ENCODE assay signal across 12 cellular contexts in the genomic region with DNA sequence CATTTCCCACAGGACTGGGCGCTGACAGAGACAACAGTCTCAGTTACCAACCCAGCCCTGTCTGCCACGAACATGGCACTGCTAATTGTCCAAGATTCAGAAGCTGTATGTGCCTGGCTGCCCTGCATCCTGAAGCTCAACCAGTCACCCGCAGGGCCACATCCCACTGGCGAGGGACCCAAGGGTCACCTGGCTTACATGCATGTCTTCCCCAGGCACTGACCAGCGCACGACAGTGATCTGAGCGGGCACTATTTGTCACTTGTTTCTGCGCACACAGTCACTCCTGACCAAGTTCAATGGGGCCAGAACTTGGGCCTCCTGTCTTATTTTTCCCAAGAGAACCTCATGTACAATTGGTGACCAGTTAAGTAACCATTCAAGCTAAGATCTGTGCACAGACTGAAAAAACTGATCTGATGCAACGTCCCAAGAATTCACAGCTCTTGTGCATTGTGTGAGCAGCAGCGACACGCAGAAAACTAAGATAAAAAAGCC. TPM values are rescaled to one million over a fixed set of nuclear protein-coding genes. Genes with fewer than 3 reads are reported as not detected.
A peak's percentile ranks its signal among the peaks of the same experiment; 100 is the strongest.
DNase-seq lines count a peak whose midpoint lies in the region; ATAC-seq and TF ChIP-seq lines count a peak whose summit lies in the region.
"Had no signal": no experiment of that assay in that cellular context is flagged by ENCODE, and none has a peak within 500 bp of the region (broad histone marks: within the 10 kb centered on the region; RNA-seq: fewer than 3 reads in every experiment).

No MANE protein-coding gene starts in this region.

- H3K27me3 ChIP-seq in dorsolateral prefrontal cortex, result no peaks in the 10 kb centered on the region

- no peak overlapping the region for H3K4me3 ChIP-seq in dorsolateral prefrontal cortex

- peak overlapping the region; percentile 55 for H3K27ac Mint-ChIP-seq in HFFc6
- no peak overlapping the region for H3K27ac Mint-ChIP-seq in activated CD8-positive, alpha-beta memory T cell treated with anti-CD3 and anti-CD28 coated beads, Interleukin-2, amount 10 ng/mL, durations not matched to agents 7 days and 5 days
- H3K27ac Mint-ChIP-seq: stimulated activated memory B cell treated with anti-CD40 and anti-IgM and Interleukin-4, amounts not matched to agents 10 μg/mL and 1 μg/mL and 100 μg/mL, for 72 hours had no signal

- DNase-seq in HFFc6 (no peak), astrocyte of the hippocampus (ENCODE audit: low read depth, low spot score) (peak; percentile 68), left ventricle myocardium superior (no peak), renal cortical epithelial cell (ENCODE audit: low read depth) (peak; percentile 73), dorsolateral prefrontal cortex (no peak)
- DNase-seq in activated CD8-positive, alpha-beta memory T cell treated with anti-CD3 and anti-CD28 coated beads, Interleukin-2, amount 10 ng/mL, durations not matched to agents 7 days and 5 days, result no peak
- DNase-seq: activated CD4-positive, alpha-beta T cell treated with anti-CD3 and anti-CD28 coated beads for 36 hours; activated naive CD4-positive, alpha-beta T cell treated with Interleukin-2 at 50 U/mL for 16 hours; DMS 273 treated with DMSO at 0.1 percent for 48 hours; naive B cell had no signal

- H3K36me3 Mint-ChIP-seq in HFFc6 (ENCODE audit: low read depth), result no peaks in the 10 kb centered on the region
- peaks cover 6% of the 10 kb centered on the region for H3K36me3 Mint-ChIP-seq in activated CD8-positive, alpha-beta memory T cell treated with anti-CD3 and anti-CD28 coated beads, Interleukin-2, amount 10 ng/mL, durations not matched to agents 7 days and 5 days
- H3K36me3 Mint-ChIP-seq: naive B cell had no signal

- CTCF ChIA-PET in activated CD8-positive, alpha-beta memory T cell treated with anti-CD3 and anti-CD28 coated beads, Interleukin-2, amount 10 ng/mL, durations not matched to agents 7 days and 5 days (lab: Charles Lee), result interaction anchor here (1.4 to 7.2 kb wide), 2 partner anchors 11 to 15 kb away, joined by 3 to 51 read pairs; no protein-coding TSS in a partner anchor

- intact Hi-C loops in left ventricle myocardium superior (cut with micrococcal nuclease) (no loop called here), dorsolateral prefrontal cortex (cut with DNase I) (no loop called here)

- H3K27ac ChIP-seq in dorsolateral prefrontal cortex, result no peak overlapping the region

- no peak overlapping the region for H3K4me3 Mint-ChIP-seq in HFFc6
- no peak overlapping the region for H3K4me3 Mint-ChIP-seq in activated CD8-positive, alpha-beta memory T cell treated with anti-CD3 and anti-CD28 coated beads, Interleukin-2, amount 10 ng/mL, durations not matched to agents 7 days and 5 days
- H3K4me3 Mint-ChIP-seq: activated CD4-positive, alpha-beta T cell treated with anti-CD3 and anti-CD28 coated beads for 36 hours; stimulated activated memory B cell treated with anti-CD40 and anti-IgM and Interleukin-4, amounts not matched to agents 10 μg/mL and 1 μg/mL and 100 μg/mL, for 72 hours had no signal

- H3K4me1 Mint-ChIP-seq in HFFc6 (ENCODE audit: low read depth), result peaks cover 42% of the 10 kb centered on the region
- H3K4me1 Mint-ChIP-seq in activated CD8-positive, alpha-beta memory T cell treated with anti-CD3 and anti-CD28 coated beads, Interleukin-2, amount 10 ng/mL, durations not matched to agents 7 days and 5 days, result peaks cover 81% of the 10 kb centered on the region

- ATAC-seq in left ventricle myocardium superior, result peak; percentile 54
- ATAC-seq in activated CD8-positive, alpha-beta memory T cell treated with anti-CD3 and anti-CD28 coated beads, Interleukin-2, amount 10 ng/mL, durations not matched to agents 7 days and 5 days, result no peak
- no peak for ATAC-seq in GM21423 (IDR thresholded peaks at IDR 0.05; ENCODE audit: unreplicated experiment)
- ATAC-seq: stimulated activated memory B cell treated with anti-CD40 and anti-IgM and Interleukin-4, amounts not matched to agents 10 μg/mL and 1 μg/mL and 100 μg/mL, for 72 hours had no signal

- peaks cover 2% of the 10 kb centered on the region for H3K27me3 Mint-ChIP-seq in HFFc6 (ENCODE audit: insufficient read depth)
- H3K27me3 Mint-ChIP-seq in activated CD8-positive, alpha-beta memory T cell treated with anti-CD3 and anti-CD28 coated beads, Interleukin-2, amount 10 ng/mL, durations not matched to agents 7 days and 5 days, result no peaks in the 10 kb centered on the region
- H3K27me3 Mint-ChIP-seq: activated CD4-positive, alpha-beta T cell treated with anti-CD3 and anti-CD28 coated beads for 36 hours; naive B cell; stimulated activated memory B cell treated with anti-CD40 and anti-IgM and Interleukin-4, amounts not matched to agents 10 μg/mL and 1 μg/mL and 100 μg/mL, for 72 hours had no signal

- H3K9me3 Mint-ChIP-seq in HFFc6, result no peaks in the 10 kb centered on the region
- no peaks in the 10 kb centered on the region for H3K9me3 Mint-ChIP-seq in activated CD8-positive, alpha-beta memory T cell treated with anti-CD3 and anti-CD28 coated beads, Interleukin-2, amount 10 ng/mL, durations not matched to agents 7 days and 5 days (ENCODE audit: low read depth)
- H3K9me3 Mint-ChIP-seq: naive B cell; stimulated activated memory B cell treated with anti-CD40 and anti-IgM and Interleukin-4, amounts not matched to agents 10 μg/mL and 1 μg/mL and 100 μg/mL, for 72 hours had no signal

- TF ChIP-seq CTCF in HFFc6 (IDR thresholded peaks at IDR 0.05), result no peak
- TF ChIP-seq CTCF in dorsolateral prefrontal cortex (IDR thresholded peaks at IDR 0.05 in 54 of 56, conservative IDR thresholded peaks at IDR 0.05 in 2 of 56; ENCODE audit: low read depth in 1 of 56, partially characterized antibody in 56 of 56), result no peak

RNA-seq across cellular contexts. Expression of a gene that starts 13.1 kb away (rescaled TPM):
- total RNA-seq in HFFc6 (2021; fragmentation: NEBNext Ultra II Directional; extraction: Animal tissue kit (Norgen Biotek cat#: 25700)), result 10 to 100 TPM; 80.1 to 93.4 (median 89.5) TPM
- total RNA-seq in left ventricle myocardium superior, result 68.0 TPM
- 34.6 and 70.4 TPM in 2 replicates for total RNA-seq in renal cortical epithelial cell
- 100 to 1,000 TPM; 159 to 179 TPM for total RNA-seq in activated CD8-positive, alpha-beta memory T cell treated with anti-CD3 and anti-CD28 coated beads, Interleukin-2, amount 10 ng/mL, durations not matched to agents 7 days and 5 days
- 100 to 1,000 TPM in 104 of 120 experiments, 10 to 100 TPM in 16; 82.3 to 157 (median 115) TPM for total RNA-seq in dorsolateral prefrontal cortex

Comparison
In these comparisons a context has a peak if more than half of its experiments do, and no peak if none do; other contexts are left out.
1. DNase-seq: peak in astrocyte of the hippocampus (single experiment) and renal cortical epithelial cell (single experiment); none in HFFc6 (single experiment), left ventricle myocardium superior (single experiment), activated CD8-positive, alpha-beta memory T cell treated with anti-CD3 and anti-CD28 coated beads, Interleukin-2, amount 10 ng/mL, durations not matched to agents 7 days and 5 days (single experiment) and dorsolateral prefrontal cortex (0 of 10).